28 cellular contexts compared by ENCODE assay signal in genomic region chr13:71727036-71727435, GRCh38.
"Had no signal": no experiment of that assay in that cellular context is flagged by ENCODE, and none has a peak within 500 bp of the region (broad histone marks: within the 10 kb centered on the region; RNA-seq: fewer than 3 reads in every experiment).

No MANE protein-coding gene starts in this region.

- H3K27ac Mint-ChIP-seq: naive thymus-derived CD4-positive, alpha-beta T cell; stimulated activated effector memory CD8-positive, alpha-beta T cell treated with anti-CD3 and anti-CD28 coated beads, Interleukin-12 subunit alpha, Interleukin-12 subunit beta, amount 100 ng/mL, for 72 hours had no signal

- H3K9me3 ChIP-seq: esophagus squamous epithelium, heart right ventricle, left lung, ovary, psoas muscle, sigmoid colon, stomach, thyroid gland, vagina had no signal

- H3K36me3 ChIP-seq: esophagus squamous epithelium, heart right ventricle, left lung, ovary, sigmoid colon, stomach, thyroid gland, vagina had no signal

- H3K4me1 Mint-ChIP-seq: naive thymus-derived CD4-positive, alpha-beta T cell; stimulated activated effector memory CD8-positive, alpha-beta T cell treated with anti-CD3 and anti-CD28 coated beads, Interleukin-12 subunit alpha, Interleukin-12 subunit beta, amount 100 ng/mL, for 72 hours had no signal

- H3K27me3 ChIP-seq: esophagus squamous epithelium, heart right ventricle, left lung, ovary, sigmoid colon, stomach, thyroid gland, vagina had no signal

- ATAC-seq: heart right ventricle; left cardiac atrium; left lung; naive thymus-derived CD4-positive, alpha-beta T cell; psoas muscle; right cardiac atrium; stimulated activated effector memory CD8-positive, alpha-beta T cell treated with anti-CD3 and anti-CD28 coated beads, Interleukin-12 subunit alpha, Interleukin-12 subunit beta, amount 100 ng/mL, for 72 hours had no signal

- DNase-seq: dermis blood vessel endothelial cell; effector memory CD4-positive, alpha-beta T cell; erythroblast; esophagus squamous epithelium; foreskin melanocyte; glutamatergic neuron; heart right ventricle; hippocampal formation; left cardiac atrium; left lung; mesenchymal stem cell; midbrain; naive thymus-derived CD4-positive, alpha-beta T cell; nephron progenitor cell; occipital lobe; ovary; posterior cingulate gyrus; psoas muscle; right cardiac atrium; sigmoid colon; stimulated activated CD4-positive, alpha-beta T cell treated with anti-CD3 and anti-CD28 coated beads, Interleukin-2, amount 100 ng/mL, for 24 hours; stimulated activated CD4-positive, alpha-beta T cell treated with anti-CD3 and anti-CD28 coated beads, Interleukin-4, amount 100 ng/mL, for 24 hours; stimulated activated naive CD4-positive, alpha-beta T cell treated with Interleukin-2 at 50 U/mL for 16 hours; stomach; thyroid gland; trophoblast cell had no signal

- H3K27ac ChIP-seq: esophagus squamous epithelium, heart right ventricle, left lung, ovary, psoas muscle, sigmoid colon, stomach, thyroid gland, vagina had no signal

- H3K36me3 Mint-ChIP-seq: naive thymus-derived CD4-positive, alpha-beta T cell; stimulated activated effector memory CD8-positive, alpha-beta T cell treated with anti-CD3 and anti-CD28 coated beads, Interleukin-12 subunit alpha, Interleukin-12 subunit beta, amount 100 ng/mL, for 72 hours had no signal

- H3K4me3 ChIP-seq: esophagus squamous epithelium, heart right ventricle, left lung, ovary, psoas muscle, sigmoid colon, stomach, thyroid gland, vagina had no signal

- H3K4me1 ChIP-seq: esophagus squamous epithelium, left lung, psoas muscle, stomach, thyroid gland, vagina had no signal

- H3K27me3 Mint-ChIP-seq: naive thymus-derived CD4-positive, alpha-beta T cell had no signal

- H3K4me3 Mint-ChIP-seq: naive thymus-derived CD4-positive, alpha-beta T cell; nephron progenitor cell; stimulated activated effector memory CD8-positive, alpha-beta T cell treated with anti-CD3 and anti-CD28 coated beads, Interleukin-12 subunit alpha, Interleukin-12 subunit beta, amount 100 ng/mL, for 72 hours had no signal
